ENCODE assay signal across 8 cellular contexts in genomic region chr22:25488244-25489020, GRCh38.
DNase-seq lines count a peak whose midpoint lies in the region; ATAC-seq and TF ChIP-seq lines count a peak whose summit lies in the region.

No MANE protein-coding gene starts in this region.

- H3K4me1 ChIP-seq in BE2C = peaks cover 25% of the 10 kb centered on the region

- no peaks in the 10 kb centered on the region for H3K9me3 Mint-ChIP-seq in activated T-cell treated with anti-CD3 and anti-CD28 coated beads, Interleukin-2, amount 50 U/mL, for 4 hours

- no peak overlapping the region for H3K4me3 Mint-ChIP-seq in activated T-cell treated with anti-CD3 and anti-CD28 coated beads, Interleukin-2, amount 50 U/mL, for 4 hours

- H3K27me3 ChIP-seq in BE2C (no peaks in the 10 kb centered on the region), kidney epithelial cell (ENCODE audit: control insufficient read depth, insufficient read depth, low read length) (peaks cover 4% of the 10 kb centered on the region)

- no peak overlapping the region for H3K4me3 ChIP-seq in BE2C (ENCODE audit: low read depth, low read length)
- no peak overlapping the region for H3K4me3 ChIP-seq in NB4 (ENCODE audit: low read depth, low read length)
- no peak overlapping the region for H3K4me3 ChIP-seq in kidney epithelial cell (ENCODE audit: low read depth, low read length)

- peaks cover 10% of the 10 kb centered on the region for H3K36me3 Mint-ChIP-seq in activated T-cell treated with anti-CD3 and anti-CD28 coated beads, Interleukin-2, amount 50 U/mL, for 4 hours (ENCODE audit: insufficient read depth)

- peaks cover 12% of the 10 kb centered on the region for H3K4me1 Mint-ChIP-seq in activated T-cell treated with anti-CD3 and anti-CD28 coated beads, Interleukin-2, amount 50 U/mL, for 4 hours (ENCODE audit: low read depth)

- ATAC-seq in activated T-cell treated with anti-CD3 and anti-CD28 coated beads, Interleukin-2, amount 50 U/mL, for 4 hours = peak; percentile 59 to 61
- ATAC-seq in GM19455 (IDR thresholded peaks at IDR 0.05; ENCODE audit: unreplicated experiment) (no peak), GM19397 (IDR thresholded peaks at IDR 0.05; ENCODE audit: unreplicated experiment) (no peak)

- H3K9me3 ChIP-seq in BE2C = no peaks in the 10 kb centered on the region

- TF ChIP-seq CTCF in BE2C (IDR thresholded peaks at IDR 0.05; ENCODE audit: low read depth, low read length) (no peak), NB4 (IDR thresholded peaks at IDR 0.05; ENCODE audit: low read depth, low read length) (no peak), kidney epithelial cell (IDR thresholded peaks at IDR 0.05; ENCODE audit: insufficient read depth, low read length, poor library complexity, severe bottlenecking) (no peak)

- TF ChIP-seq POLR2A in NB4 (IDR thresholded peaks at IDR 0.05; ENCODE audit: extremely low read depth, insufficient read length) = no peak

- peak; percentile 78 for DNase-seq in BE2C
- DNase-seq in NB4 (ENCODE audit: low read depth) = peak; percentile 18
- DNase-seq in activated T-cell treated with anti-CD3 and anti-CD28 coated beads, Interleukin-2, amount 50 U/mL, for 4 hours = peak; percentile 19
- DNase-seq in kidney epithelial cell (ENCODE audit: low read depth) = peak; percentile 86
- DNase-seq in stimulated activated CD8-positive, alpha-beta memory T cell treated with anti-CD3 and anti-CD28 coated beads, Interleukin-7, amount 100 ng/mL, for 48 hours (ENCODE audit: extremely low read depth in 1 of 2, low read depth in 1 of 2) = peak; percentile 49 to 67
- no peak for DNase-seq in DMS114 treated with DMSO at 0.1 percent for 48 hours (lab: John Stamatoyannopoulos, UW; ENCODE audit: unreplicated experiment)

- H3K36me3 ChIP-seq in BE2C (peaks cover 36% of the 10 kb centered on the region), kidney epithelial cell (ENCODE audit: control insufficient read depth, insufficient read depth, low read length) (no peaks in the 10 kb centered on the region)

- H3K27me3 Mint-ChIP-seq in activated T-cell treated with anti-CD3 and anti-CD28 coated beads, Interleukin-2, amount 50 U/mL, for 4 hours (ENCODE audit: low read depth) = peaks cover 2% of the 10 kb centered on the region

Comparison
In these comparisons a context has a peak if more than half of its experiments do, and no peak if none do; other contexts are left out.
1. ATAC-seq: peak in activated T-cell treated with anti-CD3 and anti-CD28 coated beads, Interleukin-2, amount 50 U/mL, for 4 hours (2 of 2); none in GM19455 (single experiment) and GM19397 (single experiment).